Comparison of ENCODE assay signal across 21 cellular contexts in the genomic region with DNA sequence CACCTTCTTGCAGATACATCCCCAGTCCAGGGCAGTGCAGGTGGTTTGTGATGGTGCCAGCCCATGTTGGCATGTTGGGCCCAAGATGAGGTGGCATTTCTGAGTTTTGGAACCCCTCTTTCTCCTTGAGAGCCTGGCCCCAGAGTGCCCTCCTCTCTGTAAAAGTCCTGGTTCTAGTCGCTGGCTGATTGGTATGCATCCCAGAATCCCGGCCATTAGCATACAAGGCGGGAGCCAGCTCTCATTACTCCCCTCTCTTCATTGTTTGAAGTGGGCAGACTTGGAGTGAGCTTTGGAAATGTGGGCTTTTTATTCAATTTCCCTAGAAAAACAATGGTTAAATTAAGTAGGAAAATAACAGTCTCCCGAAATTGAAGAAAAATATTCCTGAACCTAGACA. TPM values are rescaled to one million over a fixed set of nuclear protein-coding genes. Genes with fewer than 3 reads are reported as not detected.
DNase-seq lines count a peak whose midpoint lies in the region; ATAC-seq and TF ChIP-seq lines count a peak whose summit lies in the region.
"Had no signal": no experiment of that assay in that cellular context is flagged by ENCODE, and none has a peak within 500 bp of the region (broad histone marks: within the 10 kb centered on the region; RNA-seq: fewer than 3 reads in every experiment).

No MANE protein-coding gene starts in this region.

- TF ChIP-seq CTCF in esophagus muscularis mucosa (IDR thresholded peaks at IDR 0.05) (no peak), tibial artery (IDR thresholded peaks at IDR 0.05) (no peak)

- H2BK15ac ChIP-seq in mesenchymal stem cell (ENCODE audit: low read depth, poor library complexity, severe bottlenecking), result no peak overlapping the region

- H3K4me2 ChIP-seq in mesenchymal stem cell (ENCODE audit: low read length, poor library complexity, severe bottlenecking), result no peak overlapping the region

- H3K4ac ChIP-seq in mesenchymal stem cell (ENCODE audit: low read depth in 1 of 2, low read length in 2 of 2), result no peak overlapping the region

- H2BK120ac ChIP-seq in mesenchymal stem cell (ENCODE audit: low read depth, low read length), result no peak overlapping the region

- 73% methylated on average over 3 of the region's 4 CpGs for WGBS in esophagus muscularis mucosa
- WGBS in mesenchymal stem cell, result 60% methylated on average over 3 of the region's 4 CpGs

- peaks cover 25% of the 10 kb centered on the region for H3K4me1 ChIP-seq in NT2/D1 (ENCODE audit: insufficient read depth, insufficient read length)
- H3K4me1 ChIP-seq in esophagus muscularis mucosa, result peaks cover 52 to 96% (median 81%) of the 10 kb centered on the region in 4 donors
- H3K4me1 ChIP-seq in mesenchymal stem cell (ENCODE audit: control insufficient read depth, insufficient read depth, low read depth, low read length), result peaks cover 30% of the 10 kb centered on the region
- H3K4me1 ChIP-seq in tibial artery, result peaks cover 8 to 100% (median 85%) of the 10 kb centered on the region in 4 donors

- peak overlapping the region in 1 of 2 experiments; percentile 37 for H3K18ac ChIP-seq in mesenchymal stem cell (ENCODE audit: low read depth in 1 of 2, low read length in 2 of 2)

- no peak for TF ChIP-seq EP300 in esophagus muscularis mucosa (IDR thresholded peaks at IDR 0.05)

- H3K36me3 ChIP-seq in NT2/D1 (ENCODE audit: insufficient read depth, insufficient read length, low read length) (no peaks in the 10 kb centered on the region), esophagus muscularis mucosa (no peaks in the 10 kb centered on the region), mesenchymal stem cell (ENCODE audit: control insufficient read depth in 1 of 2, insufficient read depth in 2 of 2, low read depth in 1 of 2, low read length in 2 of 2) (no peaks in the 10 kb centered on the region), tibial artery (no peaks in the 10 kb centered on the region)
- H3K36me3 ChIP-seq: brain microvascular endothelial cell had no signal

- no peaks in the 10 kb centered on the region for H3K27me3 ChIP-seq in NT2/D1 (ENCODE audit: insufficient read depth, insufficient read length)
- H3K27me3 ChIP-seq in esophagus muscularis mucosa, result no peaks in the 10 kb centered on the region
- H3K27me3 ChIP-seq in mesenchymal stem cell (ENCODE audit: control insufficient read depth in 1 of 2, insufficient read depth in 1 of 2, low read length in 2 of 2), result no peaks in the 10 kb centered on the region
- H3K27me3 ChIP-seq in tibial artery, result no peaks in the 10 kb centered on the region
- H3K27me3 ChIP-seq: brain microvascular endothelial cell, testis had no signal

- TF ChIP-seq POLR2A in esophagus muscularis mucosa (IDR thresholded peaks at IDR 0.05; ENCODE audit: low read depth), result no peak

- H3K9me3 ChIP-seq in NT2/D1 (ENCODE audit: insufficient read depth, low read length), result no peaks in the 10 kb centered on the region
- no peaks in the 10 kb centered on the region for H3K9me3 ChIP-seq in esophagus muscularis mucosa
- H3K9me3 ChIP-seq in mesenchymal stem cell (ENCODE audit: control insufficient read depth, low read length), result no peaks in the 10 kb centered on the region
- no peaks in the 10 kb centered on the region for H3K9me3 ChIP-seq in tibial artery
- H3K9me3 ChIP-seq: testis had no signal

- H2BK5ac ChIP-seq in mesenchymal stem cell (ENCODE audit: low read depth, low read length, poor library complexity, severe bottlenecking), result no peak overlapping the region

- DNase-seq in NT2/D1 (ENCODE audit: low read depth, low spot score), result peak; percentile 47
- DNase-seq in esophagus muscularis mucosa (ENCODE audit: extremely low spot score), result no peak
- no peak for DNase-seq in mesenchymal stem cell
- DNase-seq in tibial artery, result no peak
- no peak for DNase-seq in NCI-H1930 (lab: John Stamatoyannopoulos, UW)
- no peak for DNase-seq in AG08395 (ENCODE audit: low spot score)
- DNase-seq: activated CD4-positive, CD25-positive, alpha-beta regulatory T cell treated with anti-CD3 and anti-CD28 coated beads, Interleukin-2, amount 50 U/mL, for 72 hours; activated CD8-positive, alpha-beta T cell treated with anti-CD3 and anti-CD28 coated beads for 36 hours; activated effector memory CD4-positive, alpha-beta T cell treated with anti-CD3 and anti-CD28 coated beads, Interleukin-2, amount 50 U/mL, for 16 hours; brain microvascular endothelial cell; cortex of kidney; left colon; naive B cell; NCI-H1436; NCI-H2107; NCI-H510A treated with DMSO at 0.1 percent for 48 hours; retina; testis had no signal

- H2AK5ac ChIP-seq in mesenchymal stem cell (ENCODE audit: low read length, severe bottlenecking), result peak overlapping the region; percentile 30

- peak overlapping the region; percentile 71 to 98 (median 78) for H3K27ac ChIP-seq in esophagus muscularis mucosa (replicated peaks in 1 of 4)
- H3K27ac ChIP-seq in mesenchymal stem cell (ENCODE audit: low read length, poor library complexity, severe bottlenecking), result no peak overlapping the region
- H3K27ac ChIP-seq in tibial artery, result peak overlapping the region; percentile 100
- H3K27ac ChIP-seq: brain microvascular endothelial cell, testis had no signal

- intact Hi-C loops in esophagus muscularis mucosa (cut with DNase I) (no loop called here), tibial artery (cut with DNase I; ENCODE audit: low total_unique reads) (no loop called here)

- no peak overlapping the region for H3K4me3 ChIP-seq in NT2/D1 (ENCODE audit: insufficient read length, low read depth)
- H3K4me3 ChIP-seq in esophagus muscularis mucosa, result no peak overlapping the region
- no peak overlapping the region for H3K4me3 ChIP-seq in mesenchymal stem cell (ENCODE audit: insufficient read depth in 1 of 2, low read depth in 1 of 2, low read length in 2 of 2)
- no peak overlapping the region for H3K4me3 ChIP-seq in tibial artery
- H3K4me3 ChIP-seq: K562, testis had no signal

- no peak overlapping the region for H3K9ac ChIP-seq in NT2/D1 (ENCODE audit: insufficient read length, low read depth)
- H3K9ac ChIP-seq in mesenchymal stem cell (ENCODE audit: low read length), result no peak overlapping the region

- H3K14ac ChIP-seq in mesenchymal stem cell (ENCODE audit: low read length in 2 of 2), result peak overlapping the region in 1 of 2 experiments; percentile 30

- no peak overlapping the region for H4K91ac ChIP-seq in mesenchymal stem cell (ENCODE audit: low read length)

- no peak overlapping the region for H2AFZ ChIP-seq in mesenchymal stem cell (ENCODE audit: low read depth, low read length)

- H3K23ac ChIP-seq in mesenchymal stem cell (ENCODE audit: low read length in 2 of 2), result no peak overlapping the region

- H3K79me1 ChIP-seq in mesenchymal stem cell (replicated peaks; ENCODE audit: low read length, poor library complexity, severe bottlenecking), result peaks cover 26% of the 10 kb centered on the region

- no peak for ATAC-seq in GM19035 (IDR thresholded peaks at IDR 0.05; ENCODE audit: unreplicated experiment)
- ATAC-seq: activated CD8-positive, alpha-beta T cell treated with anti-CD3 and anti-CD28 coated beads for 36 hours; K562; left colon; Panc1 had no signal

- peak overlapping the region; percentile 37 to 41 for H2BK12ac ChIP-seq in mesenchymal stem cell (ENCODE audit: low read length in 2 of 2)

- H4K8ac ChIP-seq in mesenchymal stem cell (ENCODE audit: low read length), result no peak overlapping the region

RNA-seq across cellular contexts. Expression of a gene that starts 7.8 kb away (rescaled TPM):
- 10 to 100 TPM; 46.6 to 93.0 (median 66.9) TPM for total RNA-seq in esophagus muscularis mucosa
- 6.9 TPM for polyA plus RNA-seq in mesenchymal stem cell (2013, experiment 1 of 2)
- polyA plus RNA-seq in mesenchymal stem cell (2013, experiment 2 of 2), result 7.2 TPM
- total RNA-seq: activated CD8-positive, alpha-beta T cell treated with anti-CD3 and anti-CD28 coated beads for 36 hours had no signal
- polyA plus RNA-seq: K562 had no signal
